Comparison of ENCODE assay signal across 11 cellular contexts in genomic region chr6:3281669-3282460, GRCh38. TPM values are rescaled to one million over a fixed set of nuclear protein-coding genes. Genes with fewer than 3 reads are reported as not detected.
A peak's percentile ranks its signal among the peaks of the same experiment; 100 is the strongest.
DNase-seq lines count a peak whose midpoint lies in the region; ATAC-seq, FAIRE-seq and TF ChIP-seq lines count a peak whose summit lies in the region.
"Had no signal": no experiment of that assay in that cellular context is flagged by ENCODE, and none has a peak within 500 bp of the region (broad histone marks: within the 10 kb centered on the region; RNA-seq: fewer than 3 reads in every experiment).

No MANE protein-coding gene starts in this region.

- peak overlapping the region; percentile 6 for H3K9ac ChIP-seq in neural cell (ENCODE audit: low read length)

- intact Hi-C loops in esophagus squamous epithelium (cut with DNase I): loop anchor here (10.0 kb wide), 1 partner anchor 163 kb away; no protein-coding TSS in a partner anchor
- intact Hi-C loops in activated CD4-positive, alpha-beta T cell treated with anti-CD3 and anti-CD28 coated beads, Interleukin-2, amount 10 ng/mL, durations not matched to agents 24 days and 14 days (cut with micrococcal nuclease): no loop called here

- FAIRE-seq in RCC 7860 (lab: Jason Lieb, UNC): no peak
- FAIRE-seq: pancreas had no signal

- H3K27me3 Mint-ChIP-seq in activated CD4-positive, alpha-beta T cell treated with anti-CD3 and anti-CD28 coated beads, Interleukin-2, amount 10 ng/mL, durations not matched to agents 24 days and 14 days: no peaks in the 10 kb centered on the region
- H3K27me3 Mint-ChIP-seq: CD8-positive, alpha-beta memory T cell had no signal

- H3K4me2 ChIP-seq in neural cell (ENCODE audit: low read length): no peak overlapping the region

- WGBS in esophagus squamous epithelium, 2 donors: 39 to 50% methylated on average over 12 to 13 of the region's 13 CpGs

- H3F3A ChIP-seq in neural cell (ENCODE audit: insufficient read depth, low read length, poor library complexity, severe bottlenecking): peaks cover 3% of the 10 kb centered on the region

- peaks cover 2% of the 10 kb centered on the region for H3K36me3 Mint-ChIP-seq in activated CD4-positive, alpha-beta T cell treated with anti-CD3 and anti-CD28 coated beads, Interleukin-2, amount 10 ng/mL, durations not matched to agents 24 days and 14 days (ENCODE audit: low read depth)

- H3K4me1 ChIP-seq in ACC112 (ENCODE audit: control insufficient read depth, insufficient read depth, low read length, unreplicated experiment): peaks cover 25% of the 10 kb centered on the region
- H3K4me1 ChIP-seq in esophagus squamous epithelium: peaks cover 7 to 37% (median 16%) of the 10 kb centered on the region in 3 donors

- H3K9me3 ChIP-seq in esophagus squamous epithelium: no peaks in the 10 kb centered on the region
- no peaks in the 10 kb centered on the region for H3K9me3 ChIP-seq in neural cell (ENCODE audit: low read length)
- H3K9me3 ChIP-seq: pancreas had no signal

- no peaks in the 10 kb centered on the region for H3K27me3 ChIP-seq in ACC112 (ENCODE audit: insufficient read depth, low read length)
- H3K27me3 ChIP-seq in esophagus squamous epithelium: no peaks in the 10 kb centered on the region
- no peaks in the 10 kb centered on the region for H3K27me3 ChIP-seq in neural cell (ENCODE audit: insufficient read depth, low read depth, low read length)
- H3K27me3 ChIP-seq: pancreas had no signal

- H3K27ac ChIP-seq in ACC112 (ENCODE audit: low read depth, low read length): peak overlapping the region; percentile 90
- peak overlapping the region; percentile 42 to 79 (median 69) for H3K27ac ChIP-seq in esophagus squamous epithelium
- H3K27ac ChIP-seq in neural cell (ENCODE audit: low read length): no peak overlapping the region
- H3K27ac ChIP-seq: pancreas had no signal

- peaks cover 3% of the 10 kb centered on the region for H3K4me1 Mint-ChIP-seq in activated CD4-positive, alpha-beta T cell treated with anti-CD3 and anti-CD28 coated beads, Interleukin-2, amount 10 ng/mL, durations not matched to agents 24 days and 14 days

- H3K9me3 Mint-ChIP-seq in activated CD4-positive, alpha-beta T cell treated with anti-CD3 and anti-CD28 coated beads, Interleukin-2, amount 10 ng/mL, durations not matched to agents 24 days and 14 days: no peaks in the 10 kb centered on the region
- H3K9me3 Mint-ChIP-seq: CD8-positive, alpha-beta memory T cell had no signal

- H3K4me3 ChIP-seq in ACC112 (ENCODE audit: low read depth, low read length) (peak overlapping the region; percentile 35; the same call in 1 of the 2 replicates), esophagus squamous epithelium (no peak overlapping the region), neural cell (ENCODE audit: low read length) (no peak overlapping the region)
- H3K4me3 ChIP-seq: pancreas had no signal

- TF ChIP-seq CTCF in esophagus squamous epithelium (IDR thresholded peaks at IDR 0.05) (no peak), neural cell (IDR thresholded peaks at IDR 0.05; ENCODE audit: poor library complexity, severe bottlenecking) (no peak)

- no peak for TF ChIP-seq POLR2A in esophagus squamous epithelium (IDR thresholded peaks at IDR 0.05)

- no peak for TF ChIP-seq EP300 in neural cell (conservative IDR thresholded peaks at IDR 0.05; ENCODE audit: poor library complexity, severe bottlenecking)

- DNase-seq in RCC 7860 (ENCODE audit: low spot score) (peak; percentile 48), esophagus squamous epithelium (lab: John Stamatoyannopoulos, UW) (no peak)
- no peak for DNase-seq in activated CD4-positive, alpha-beta T cell treated with anti-CD3 and anti-CD28 coated beads, Interleukin-2, amount 10 ng/mL, durations not matched to agents 24 days and 14 days
- DNase-seq: cerebellar nuclear complex had no signal

- H3K79me2 ChIP-seq in ACC112 (ENCODE audit: control insufficient read depth, insufficient read depth, low read length, unreplicated experiment): no peaks in the 10 kb centered on the region
- no peaks in the 10 kb centered on the region for H3K79me2 ChIP-seq in neural cell (replicated peaks; ENCODE audit: insufficient read depth, low read length)

- no peak overlapping the region for H3K4me3 Mint-ChIP-seq in activated CD4-positive, alpha-beta T cell treated with anti-CD3 and anti-CD28 coated beads, Interleukin-2, amount 10 ng/mL, durations not matched to agents 24 days and 14 days
- H3K4me3 Mint-ChIP-seq: CD8-positive, alpha-beta memory T cell had no signal

- no peaks in the 10 kb centered on the region for H3K9me2 ChIP-seq in neural cell (ENCODE audit: insufficient read depth, low read length)

- H4K20me1 ChIP-seq in neural cell (ENCODE audit: insufficient read depth): no peaks in the 10 kb centered on the region

- no peak overlapping the region for H3K27ac Mint-ChIP-seq in activated CD4-positive, alpha-beta T cell treated with anti-CD3 and anti-CD28 coated beads, Interleukin-2, amount 10 ng/mL, durations not matched to agents 24 days and 14 days

- H3K36me3 ChIP-seq in ACC112 (ENCODE audit: insufficient read depth, low read length) (no peaks in the 10 kb centered on the region; the same call in 1 of the 2 replicates), esophagus squamous epithelium (peaks cover 0 to 80% (median 7%) of the 10 kb centered on the region in 3 donors), neural cell (ENCODE audit: insufficient read depth, low read length) (peaks cover 5% of the 10 kb centered on the region)

- no peak for TF ChIP-seq RAD21 in neural cell (conservative IDR thresholded peaks at IDR 0.05)

- no peak overlapping the region for H2AFZ ChIP-seq in ACC112 (ENCODE audit: low read length, unreplicated experiment)
- no peak overlapping the region for H2AFZ ChIP-seq in neural cell (ENCODE audit: low read depth, low read length)

- ATAC-seq in GM19023 (IDR thresholded peaks at IDR 0.05; ENCODE audit: unreplicated experiment) (no peak), GM21529 (IDR thresholded peaks at IDR 0.05; ENCODE audit: unreplicated experiment) (no peak), GM18520 (IDR thresholded peaks at IDR 0.05; ENCODE audit: unreplicated experiment) (no peak)
- ATAC-seq: pancreas had no signal

TF ChIP-seq in neural cell, 6 proteins besides CTCF, POLR2A, EP300 and RAD21:
- TF ChIP-seq TAF1 (IDR thresholded peaks at IDR 0.05; ENCODE audit: low read depth) (no peak), POLR2AphosphoS5 (IDR thresholded peaks at IDR 0.05) (no peak), MXI1 (conservative IDR thresholded peaks at IDR 0.05; ENCODE audit: poor library complexity, severe bottlenecking) (no peak), SMC3 (conservative IDR thresholded peaks at IDR 0.05; ENCODE audit: poor library complexity) (no peak), EZH2 (IDR thresholded peaks at IDR 0.05; ENCODE audit: borderline replicate concordance, insufficient read depth, low read length, poor library complexity, severe bottlenecking) (no peak)
- TF ChIP-seq, protein P1, sequence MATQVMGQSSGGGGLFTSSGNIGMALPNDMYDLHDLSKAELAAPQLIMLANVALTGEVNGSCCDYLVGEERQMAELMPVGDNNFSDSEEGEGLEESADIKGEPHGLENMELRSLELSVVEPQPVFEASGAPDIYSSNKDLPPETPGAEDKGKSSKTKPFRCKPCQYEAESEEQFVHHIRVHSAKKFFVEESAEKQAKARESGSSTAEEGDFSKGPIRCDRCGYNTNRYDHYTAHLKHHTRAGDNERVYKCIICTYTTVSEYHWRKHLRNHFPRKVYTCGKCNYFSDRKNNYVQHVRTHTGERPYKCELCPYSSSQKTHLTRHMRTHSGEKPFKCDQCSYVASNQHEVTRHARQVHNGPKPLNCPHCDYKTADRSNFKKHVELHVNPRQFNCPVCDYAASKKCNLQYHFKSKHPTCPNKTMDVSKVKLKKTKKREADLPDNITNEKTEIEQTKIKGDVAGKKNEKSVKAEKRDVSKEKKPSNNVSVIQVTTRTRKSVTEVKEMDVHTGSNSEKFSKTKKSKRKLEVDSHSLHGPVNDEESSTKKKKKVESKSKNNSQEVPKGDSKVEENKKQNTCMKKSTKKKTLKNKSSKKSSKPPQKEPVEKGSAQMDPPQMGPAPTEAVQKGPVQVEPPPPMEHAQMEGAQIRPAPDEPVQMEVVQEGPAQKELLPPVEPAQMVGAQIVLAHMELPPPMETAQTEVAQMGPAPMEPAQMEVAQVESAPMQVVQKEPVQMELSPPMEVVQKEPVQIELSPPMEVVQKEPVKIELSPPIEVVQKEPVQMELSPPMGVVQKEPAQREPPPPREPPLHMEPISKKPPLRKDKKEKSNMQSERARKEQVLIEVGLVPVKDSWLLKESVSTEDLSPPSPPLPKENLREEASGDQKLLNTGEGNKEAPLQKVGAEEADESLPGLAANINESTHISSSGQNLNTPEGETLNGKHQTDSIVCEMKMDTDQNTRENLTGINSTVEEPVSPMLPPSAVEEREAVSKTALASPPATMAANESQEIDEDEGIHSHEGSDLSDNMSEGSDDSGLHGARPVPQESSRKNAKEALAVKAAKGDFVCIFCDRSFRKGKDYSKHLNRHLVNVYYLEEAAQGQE (IDR thresholded peaks at IDR 0.05; ENCODE audit: borderline replicate concordance): no peak

RNA-seq across cellular contexts. Expression of gene PSMG4, which starts 23.1 kb away (rescaled TPM):
- 10 to 100 TPM in 3 of 4 donors, 1 to 10 TPM in 1; 9.4 to 36.0 (median 14.9) TPM for total RNA-seq in esophagus squamous epithelium
- 52.0 and 53.8 TPM in 2 replicates for polyA plus RNA-seq in neural cell
- polyA minus RNA-seq in neural cell: 59.2 and 75.0 TPM in 2 replicates
- total RNA-seq in activated CD4-positive, alpha-beta T cell treated with anti-CD3 and anti-CD28 coated beads, Interleukin-2, amount 10 ng/mL, durations not matched to agents 24 days and 14 days: 33.4 and 35.6 TPM in 2 replicates

RNA-seq across cellular contexts. Expression of gene TUBB2B, which starts 54.4 kb away (rescaled TPM):
- total RNA-seq in esophagus squamous epithelium: 1 to 10 TPM; 1.6 to 5.0 (median 3.2) TPM
- polyA plus RNA-seq in neural cell: 3,172 and 3,711 TPM in 2 replicates
- polyA minus RNA-seq in neural cell: 2,433 and 2,771 TPM in 2 replicates
- 0.12 TPM in 1 of 2 replicates, not detected in the other for total RNA-seq in activated CD4-positive, alpha-beta T cell treated with anti-CD3 and anti-CD28 coated beads, Interleukin-2, amount 10 ng/mL, durations not matched to agents 24 days and 14 days
